Comparison of ENCODE assay signal across 20 cellular contexts in the genomic region with DNA sequence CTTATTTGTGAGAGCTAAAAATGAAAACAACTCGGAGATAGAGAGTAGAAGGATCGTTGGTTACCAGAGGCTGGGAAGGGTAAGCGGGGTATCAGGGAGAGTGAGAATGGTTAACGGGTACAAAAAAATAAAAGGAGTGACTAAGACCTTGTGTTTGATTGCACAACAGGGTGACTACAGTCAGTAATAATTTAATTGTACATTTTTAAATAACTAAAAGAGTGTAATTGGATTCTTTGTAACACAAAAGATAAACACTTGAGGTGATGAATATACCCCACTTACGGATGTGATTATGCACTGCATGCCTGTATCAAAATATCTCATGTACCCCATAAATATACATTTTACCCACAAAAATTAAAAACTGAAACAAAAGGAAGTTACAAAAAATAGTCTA. TPM values are rescaled to one million over a fixed set of nuclear protein-coding genes. Genes with fewer than 3 reads are reported as not detected.
DNase-seq lines count a peak whose midpoint lies in the region; ATAC-seq, FAIRE-seq and TF ChIP-seq lines count a peak whose summit lies in the region.
"Had no signal": no experiment of that assay in that cellular context is flagged by ENCODE, and none has a peak within 500 bp of the region (broad histone marks: within the 10 kb centered on the region; RNA-seq: fewer than 3 reads in every experiment).

No MANE protein-coding gene starts in this region.

- no peaks in the 10 kb centered on the region for H3K4me1 ChIP-seq in breast epithelium
- no peaks in the 10 kb centered on the region for H3K4me1 ChIP-seq in astrocyte (ENCODE audit: insufficient read depth, low read length)
- H3K4me1 ChIP-seq in fibroblast of lung (ENCODE audit: control insufficient read depth, extremely low read depth, insufficient read depth, low read length), result no peaks in the 10 kb centered on the region
- H3K4me1 ChIP-seq in CD4-positive, alpha-beta memory T cell (ENCODE audit: insufficient read depth, low read length), result peaks cover 15% of the 10 kb centered on the region
- H3K4me1 ChIP-seq: BE2C, HAP-1 had no signal

- FAIRE-seq in astrocyte (lab: Jason Lieb, UNC), result no peak
- FAIRE-seq: HepG2 had no signal

- POLR2A ChIA-PET in MCF 10A (lab: Yijun Ruan, JAX), result interaction anchor here (1.1 kb wide), 1 partner anchor 12 kb away, joined by 6 read pairs; no protein-coding TSS in a partner anchor
- POLR2A ChIA-PET in CD4-positive, alpha-beta memory T cell (lab: Charles Lee; ENCODE audit: partially characterized antibody), result no interaction called here

- CTCF ChIA-PET in MCF 10A (lab: Yijun Ruan, JAX), result interaction anchor here (0.6 kb wide), 1 partner anchor 18 kb away, joined by 3 read pairs; no protein-coding TSS in a partner anchor
- CTCF ChIA-PET in CD4-positive, alpha-beta memory T cell (lab: Charles Lee; ENCODE audit: partially characterized antibody), result no interaction called here

- H2AFZ ChIP-seq in astrocyte (ENCODE audit: low read depth, low read length) (no peak overlapping the region), fibroblast of lung (ENCODE audit: low read length) (no peak overlapping the region)

- H3K27me3 Mint-ChIP-seq in MCF 10A (ENCODE audit: insufficient read depth, unreplicated experiment) (no peaks in the 10 kb centered on the region), astrocyte (ENCODE audit: low read depth, unreplicated experiment) (no peaks in the 10 kb centered on the region)
- no peaks in the 10 kb centered on the region for H3K27me3 Mint-ChIP-seq in CD4-positive, alpha-beta memory T cell

- TF ChIP-seq CTCF in MCF 10A (IDR thresholded peaks at IDR 0.05; ENCODE audit: unreplicated experiment) (no peak), breast epithelium (IDR thresholded peaks at IDR 0.05) (no peak), astrocyte (IDR thresholded peaks at IDR 0.05; ENCODE audit: insufficient read depth, low read depth, low read length) (no peak), fibroblast of lung (conservative IDR thresholded peaks at IDR 0.05 in 1 of 2, IDR thresholded peaks at IDR 0.05 in 1 of 2; ENCODE audit: low read depth in 1 of 2, low read length in 2 of 2) (no peak)

- no TSS peak for BruUV-seq in MCF 10A (replicated peaks; lab: Mats Ljungman, UMichigan)

- H4K20me1 ChIP-seq in astrocyte (ENCODE audit: insufficient read depth, low read length) (peaks cover 53% of the 10 kb centered on the region), fibroblast of lung (ENCODE audit: control insufficient read depth, extremely low read depth, insufficient read depth, low read length) (no peaks in the 10 kb centered on the region)

- DNase-seq in MCF 10A (ENCODE audit: unreplicated experiment) (peak; percentile 48), breast epithelium (ENCODE audit: low spot score in 2 of 2) (no peak), astrocyte (ENCODE audit: low read depth) (peak; percentile 48), fibroblast of lung (ENCODE audit: low read depth in 2 of 2) (peak; percentile 52 to 59), cortex of kidney (lab: John Stamatoyannopoulos, UW) (no peak)
- DNase-seq in CD4-positive, alpha-beta memory T cell, result no peak
- DNase-seq: BE2C, KG1, NCI-H1417, NCI-H1694 treated with DMSO at 0.1 percent for 48 hours, NCI-H2107, NCI-H2227 treated with DMSO at 0.1 percent for 48 hours, NCI-H510A, NCI-H82, PC-3, Right ventricle myocardium superior had no signal

- H3K27ac Mint-ChIP-seq in MCF 10A (ENCODE audit: low read depth, unreplicated experiment) (peak overlapping the region; percentile 0), astrocyte (ENCODE audit: unreplicated experiment) (no peak overlapping the region)
- no peak overlapping the region for H3K27ac Mint-ChIP-seq in CD4-positive, alpha-beta memory T cell

- no peak overlapping the region for H3K4me3 ChIP-seq in breast epithelium
- H3K4me3 ChIP-seq in astrocyte (ENCODE audit: insufficient read depth, low read depth, low read length), result no peak overlapping the region
- no peak overlapping the region for H3K4me3 ChIP-seq in fibroblast of lung (replicated peaks in 1 of 4; ENCODE audit: control extremely low read depth in 1 of 4, insufficient read depth in 1 of 4, low read depth in 3 of 4, low read length in 4 of 4)
- H3K4me3 ChIP-seq in CD4-positive, alpha-beta memory T cell (ENCODE audit: low read length in 2 of 2), result no peak overlapping the region
- H3K4me3 ChIP-seq: HAP-1 had no signal

- H3K79me2 ChIP-seq in astrocyte (ENCODE audit: insufficient read depth, low read length) (peaks cover 73% of the 10 kb centered on the region), fibroblast of lung (ENCODE audit: control insufficient read depth, insufficient read depth, low read length) (peaks cover 20% of the 10 kb centered on the region)

- intact Hi-C loops in MCF 10A (cut with micrococcal nuclease), result no loop called here
- intact Hi-C loops in breast epithelium (cut with DNase I; ENCODE audit: low total_unique reads), result no loop called here
- intact Hi-C loops in CD4-positive, alpha-beta memory T cell (cut with micrococcal nuclease), result no loop called here

- H3K36me3 ChIP-seq in breast epithelium, result no peaks in the 10 kb centered on the region
- no peaks in the 10 kb centered on the region for H3K36me3 ChIP-seq in astrocyte (ENCODE audit: insufficient read depth, low read length)
- H3K36me3 ChIP-seq in fibroblast of lung (ENCODE audit: control insufficient read depth, insufficient read depth, low read length), result no peaks in the 10 kb centered on the region
- peaks cover 6% of the 10 kb centered on the region for H3K36me3 ChIP-seq in CD4-positive, alpha-beta memory T cell (ENCODE audit: insufficient read depth, low read length)
- H3K36me3 ChIP-seq: BE2C had no signal

- ATAC-seq in HG03045 (IDR thresholded peaks at IDR 0.05; ENCODE audit: unreplicated experiment), result no peak
- ATAC-seq: HepG2, PC-3 had no signal

- H3K4me2 ChIP-seq in astrocyte (ENCODE audit: low read length) (no peak overlapping the region), fibroblast of lung (ENCODE audit: extremely low read depth, insufficient read depth, low read length) (no peak overlapping the region)

- H3K4me3 Mint-ChIP-seq in MCF 10A (ENCODE audit: unreplicated experiment) (no peak overlapping the region), astrocyte (ENCODE audit: unreplicated experiment) (no peak overlapping the region)
- no peak overlapping the region for H3K4me3 Mint-ChIP-seq in CD4-positive, alpha-beta memory T cell

- TF ChIP-seq POLR2A in breast epithelium (IDR thresholded peaks at IDR 0.05), result no peak

- H3K4me1 Mint-ChIP-seq in MCF 10A (ENCODE audit: insufficient read depth, unreplicated experiment) (peaks cover 32% of the 10 kb centered on the region), astrocyte (ENCODE audit: low read depth, unreplicated experiment) (peaks cover under 1% of the 10 kb centered on the region)
- H3K4me1 Mint-ChIP-seq in CD4-positive, alpha-beta memory T cell, result peaks cover 37 to 74% (median 48%) of the 10 kb centered on the region in 4 donors

- no peak overlapping the region for H3K27ac ChIP-seq in breast epithelium
- H3K27ac ChIP-seq in astrocyte (ENCODE audit: low read depth, low read length), result no peak overlapping the region
- H3K27ac ChIP-seq in fibroblast of lung (ENCODE audit: insufficient read depth, low read length), result no peak overlapping the region
- H3K27ac ChIP-seq in CD4-positive, alpha-beta memory T cell (ENCODE audit: low read depth, low read length), result no peak overlapping the region
- H3K27ac ChIP-seq: HL-60 had no signal

- H3K9me3 Mint-ChIP-seq in MCF 10A (ENCODE audit: unreplicated experiment), result peaks cover 21% of the 10 kb centered on the region
- no peaks in the 10 kb centered on the region for H3K9me3 Mint-ChIP-seq in astrocyte (ENCODE audit: unreplicated experiment)
- H3K9me3 Mint-ChIP-seq in CD4-positive, alpha-beta memory T cell, result peaks cover 0 to 10% (median 7%) of the 10 kb centered on the region in 8 donors

- no peak overlapping the region for H3K9ac ChIP-seq in astrocyte (ENCODE audit: low read length)
- H3K9ac ChIP-seq in fibroblast of lung (ENCODE audit: insufficient read depth, low read length), result no peak overlapping the region

- no peaks in the 10 kb centered on the region for H3K27me3 ChIP-seq in breast epithelium
- no peaks in the 10 kb centered on the region for H3K27me3 ChIP-seq in astrocyte (ENCODE audit: insufficient read depth, low read length)
- no peaks in the 10 kb centered on the region for H3K27me3 ChIP-seq in fibroblast of lung (ENCODE audit: control insufficient read depth, insufficient read depth, low read length)
- no peaks in the 10 kb centered on the region for H3K27me3 ChIP-seq in CD4-positive, alpha-beta memory T cell (ENCODE audit: insufficient read depth, low read length)
- H3K27me3 ChIP-seq: BE2C had no signal

- no peaks in the 10 kb centered on the region for H3K9me3 ChIP-seq in breast epithelium
- no peaks in the 10 kb centered on the region for H3K9me3 ChIP-seq in astrocyte (ENCODE audit: insufficient read depth, low read depth, low read length)
- no peaks in the 10 kb centered on the region for H3K9me3 ChIP-seq in fibroblast of lung (ENCODE audit: control insufficient read depth, insufficient read depth, low read depth, low read length)
- no peaks in the 10 kb centered on the region for H3K9me3 ChIP-seq in CD4-positive, alpha-beta memory T cell (ENCODE audit: control insufficient read depth in 1 of 2, low read length in 2 of 2)
- H3K9me3 ChIP-seq: BE2C, HAP-1 had no signal

- H3K36me3 Mint-ChIP-seq in MCF 10A (ENCODE audit: insufficient read depth, unreplicated experiment), result peaks cover 30% of the 10 kb centered on the region
- peaks cover 17% of the 10 kb centered on the region for H3K36me3 Mint-ChIP-seq in astrocyte (ENCODE audit: low read depth, unreplicated experiment)
- H3K36me3 Mint-ChIP-seq in CD4-positive, alpha-beta memory T cell, result peaks cover 43 to 55% of the 10 kb centered on the region in 2 donors

RNA-seq across cellular contexts. Expression of a gene that starts 29.4 kb away (rescaled TPM):
- 42.2 and 43.7 TPM in 2 replicates for total RNA-seq in MCF 10A (2022)
- total RNA-seq in breast epithelium, result 10 to 100 TPM; 52.6 to 82.7 (median 57.7) TPM
- 39.8 and 41.9 TPM in 2 replicates for total RNA-seq in astrocyte
- 15.2 and 22.6 TPM in 2 replicates for total RNA-seq in fibroblast of lung
- 29.5 and 31.1 TPM in 2 replicates for polyA plus RNA-seq in fibroblast of lung
- polyA plus RNA-seq in fibroblast of lung (2012), result 14.0 and 14.2 TPM in 2 replicates
- 19.5 and 22.7 TPM in 2 replicates for polyA minus RNA-seq in fibroblast of lung (ENCODE audit: low replicate concordance)
- total RNA-seq in CD4-positive, alpha-beta memory T cell, result 100 to 1,000 TPM in 1 of 2 experiments, 10 to 100 TPM in 1; 97.4 to 102 TPM
- polyA plus RNA-seq in CD4-positive, alpha-beta memory T cell, result 10 to 100 TPM; 23.7 to 46.6 TPM

Comparison
In these comparisons a context has a peak if more than half of its experiments do, and no peak if none do; other contexts are left out.
1. DNase-seq: peak in MCF 10A (single experiment), astrocyte (single experiment) and fibroblast of lung (2 of 2); none in breast epithelium (0 of 2), CD4-positive, alpha-beta memory T cell (0 of 5) and cortex of kidney (single experiment).